19 cellular contexts compared by ENCODE assay signal in genomic region chr6:121881974-121882667, GRCh38.
DNase-seq lines count a peak whose midpoint lies in the region; ATAC-seq, FAIRE-seq and TF ChIP-seq lines count a peak whose summit lies in the region.
"Had no signal": no experiment of that assay in that cellular context is flagged by ENCODE, and none has a peak within 500 bp of the region (broad histone marks: within the 10 kb centered on the region; RNA-seq: fewer than 3 reads in every experiment).

No MANE protein-coding gene starts in this region.

- WGBS in heart right ventricle, 2 donors = 78 to 88% methylated on average over 2 of the region's 2 CpGs

- H3K36me3 ChIP-seq in heart right ventricle (no peaks in the 10 kb centered on the region), Caco-2 (ENCODE audit: control insufficient read depth, insufficient read depth, low read length) (no peaks in the 10 kb centered on the region)

- POLR2A ChIA-PET in Caco-2 (lab: Charles Lee) = no interaction called here

- BruUV-seq in Caco-2 (replicated peaks; lab: Mats Ljungman, UMichigan) = no TSS peak

- H3K4me1 Mint-ChIP-seq in Caco-2 (ENCODE audit: low read depth, unreplicated experiment) = peaks cover 13% of the 10 kb centered on the region
- H3K4me1 Mint-ChIP-seq: activated CD8-positive, alpha-beta memory T cell treated with anti-CD3 and anti-CD28 coated beads, Interleukin-2, amount 10 ng/mL, durations not matched to agents 7 days and 5 days; natural killer cell had no signal

- H3K27me3 Mint-ChIP-seq in Caco-2 (ENCODE audit: insufficient read depth, unreplicated experiment) = no peaks in the 10 kb centered on the region
- H3K27me3 Mint-ChIP-seq: activated CD8-positive, alpha-beta memory T cell treated with anti-CD3 and anti-CD28 coated beads, Interleukin-2, amount 10 ng/mL, durations not matched to agents 7 days and 5 days; dendritic cell treated with granulocyte-macrophage colony-stimulating factor and Interleukin-4, amounts not matched to agents 40 ng/mL and 50 ng/mL, for 4 days; type B pancreatic cell had no signal

- no peak for FAIRE-seq in urothelium cell line (lab: Jason Lieb, UNC)
- FAIRE-seq: GM12892, TTC549 had no signal

- intact Hi-C loops in heart right ventricle (cut with DNase I) (no loop called here), cardiac septum (cut with DNase I) (no loop called here), Caco-2 (cut with micrococcal nuclease; ENCODE audit: unreplicated experiment) (no loop called here), posterior vena cava (cut with DNase I) (no loop called here)

- CTCF ChIA-PET in Caco-2 (lab: Charles Lee) = no interaction called here

- no peak overlapping the region for H3K4me3 Mint-ChIP-seq in Caco-2 (ENCODE audit: unreplicated experiment)
- H3K4me3 Mint-ChIP-seq: activated CD8-positive, alpha-beta memory T cell treated with anti-CD3 and anti-CD28 coated beads, Interleukin-2, amount 10 ng/mL, durations not matched to agents 7 days and 5 days; activated naive CD8-positive, alpha-beta T cell; dendritic cell treated with granulocyte-macrophage colony-stimulating factor and Interleukin-4, amounts not matched to agents 40 ng/mL and 50 ng/mL, for 4 days; natural killer cell; type B pancreatic cell had no signal

- no peak overlapping the region for H3K27ac ChIP-seq in heart right ventricle

- DNase-seq in heart right ventricle (no peak), cardiac septum (ENCODE audit: low spot score) (no peak), fibroblast of villous mesenchyme (ENCODE audit: low read depth) (peak; percentile 93), urothelium cell line (ENCODE audit: low spot score) (peak; percentile 13), Caco-2 (no peak), posterior vena cava (ENCODE audit: low spot score) (no peak)
- DNase-seq: activated CD8-positive, alpha-beta memory T cell treated with anti-CD3 and anti-CD28 coated beads, Interleukin-2, amount 10 ng/mL, durations not matched to agents 7 days and 5 days; DMS153; left colon; natural killer cell; NCI-H1105; NCI-H510A had no signal

- H3K9me3 Mint-ChIP-seq in Caco-2 (ENCODE audit: unreplicated experiment) = peaks cover 8% of the 10 kb centered on the region

- H3K27ac Mint-ChIP-seq in Caco-2 (ENCODE audit: unreplicated experiment) = no peak overlapping the region
- H3K27ac Mint-ChIP-seq: activated CD8-positive, alpha-beta memory T cell treated with anti-CD3 and anti-CD28 coated beads, Interleukin-2, amount 10 ng/mL, durations not matched to agents 7 days and 5 days; activated naive CD8-positive, alpha-beta T cell; dendritic cell treated with granulocyte-macrophage colony-stimulating factor and Interleukin-4, amounts not matched to agents 40 ng/mL and 50 ng/mL, for 4 days; natural killer cell; type B pancreatic cell had no signal

- TF ChIP-seq CTCF in heart right ventricle (IDR thresholded peaks at IDR 0.05) = no peak
- no peak for TF ChIP-seq CTCF in fibroblast of villous mesenchyme (IDR thresholded peaks at IDR 0.05; ENCODE audit: insufficient read depth, low read depth, low read length)
- no peak for TF ChIP-seq CTCF in Caco-2 (IDR thresholded peaks at IDR 0.05; ENCODE audit: insufficient read depth in 1 of 2, low read depth in 1 of 2, low read length in 1 of 2, severe bottlenecking in 1 of 2, unreplicated experiment in 1 of 2)

- H3K4me3 ChIP-seq in heart right ventricle (no peak overlapping the region), fibroblast of villous mesenchyme (ENCODE audit: low read depth, low read length) (no peak overlapping the region), Caco-2 (ENCODE audit: low read depth, low read length) (no peak overlapping the region)

- H3K36me3 Mint-ChIP-seq in Caco-2 (ENCODE audit: insufficient read depth, unreplicated experiment) = no peaks in the 10 kb centered on the region
- H3K36me3 Mint-ChIP-seq: activated CD8-positive, alpha-beta memory T cell treated with anti-CD3 and anti-CD28 coated beads, Interleukin-2, amount 10 ng/mL, durations not matched to agents 7 days and 5 days; activated naive CD8-positive, alpha-beta T cell; natural killer cell; type B pancreatic cell had no signal

- H3K27me3 ChIP-seq in heart right ventricle (no peaks in the 10 kb centered on the region), Caco-2 (replicated peaks; ENCODE audit: control insufficient read depth, insufficient read depth, low read length) (no peaks in the 10 kb centered on the region; the same call in 1 of the 2 replicates)

- H3K9me3 ChIP-seq in heart right ventricle (no peaks in the 10 kb centered on the region), Caco-2 (peaks cover 4% of the 10 kb centered on the region; the same call in 1 of the 2 replicates)

- ATAC-seq in heart right ventricle = peak in 5 of 8 donors; percentile 30 to 79 (median 42)
- ATAC-seq in SK-N-SH treated with all-trans-retinoic acid at 6 μM for 48 hours = peak; percentile 85
- ATAC-seq in HG02763 (IDR thresholded peaks at IDR 0.05; ENCODE audit: unreplicated experiment) = no peak
- ATAC-seq: activated CD8-positive, alpha-beta memory T cell treated with anti-CD3 and anti-CD28 coated beads, Interleukin-2, amount 10 ng/mL, durations not matched to agents 7 days and 5 days; left colon; natural killer cell had no signal

- H3K4me1 ChIP-seq in heart right ventricle (peaks cover 0 to 13% (median 5%) of the 10 kb centered on the region in 9 donors), Caco-2 (peaks cover 25% of the 10 kb centered on the region)

TF ChIP-seq in SK-N-SH treated with all-trans-retinoic acid at 6 μM for 48 hours, 23 proteins besides CTCF, POLR2A, EP300 and RAD21:
- TF ChIP-seq, protein P1, sequence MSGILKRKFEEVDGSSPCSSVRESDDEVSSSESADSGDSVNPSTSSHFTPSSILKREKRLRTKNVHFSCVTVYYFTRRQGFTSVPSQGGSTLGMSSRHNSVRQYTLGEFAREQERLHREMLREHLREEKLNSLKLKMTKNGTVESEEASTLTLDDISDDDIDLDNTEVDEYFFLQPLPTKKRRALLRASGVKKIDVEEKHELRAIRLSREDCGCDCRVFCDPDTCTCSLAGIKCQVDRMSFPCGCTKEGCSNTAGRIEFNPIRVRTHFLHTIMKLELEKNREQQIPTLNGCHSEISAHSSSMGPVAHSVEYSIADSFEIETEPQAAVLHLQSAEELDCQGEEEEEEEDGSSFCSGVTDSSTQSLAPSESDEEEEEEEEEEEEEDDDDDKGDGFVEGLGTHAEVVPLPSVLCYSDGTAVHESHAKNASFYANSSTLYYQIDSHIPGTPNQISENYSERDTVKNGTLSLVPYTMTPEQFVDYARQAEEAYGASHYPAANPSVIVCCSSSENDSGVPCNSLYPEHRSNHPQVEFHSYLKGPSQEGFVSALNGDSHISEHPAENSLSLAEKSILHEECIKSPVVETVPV (CRISPR knock-in tag; IDR thresholded peaks at IDR 0.05) = no peak
- no peak for TF ChIP-seq RARB (CRISPR knock-in tag; IDR thresholded peaks at IDR 0.05)
- no peak for TF ChIP-seq OSR1 (CRISPR knock-in tag; IDR thresholded peaks at IDR 0.05)
- no peak for TF ChIP-seq ISL1 (CRISPR knock-in tag; IDR thresholded peaks at IDR 0.05)
- TF ChIP-seq CSDC2 (CRISPR knock-in tag; IDR thresholded peaks at IDR 0.05) = no peak
- no peak for TF ChIP-seq PPARA (CRISPR knock-in tag; IDR thresholded peaks at IDR 0.05; ENCODE audit: borderline replicate concordance)
- no peak for TF ChIP-seq PATZ1 (CRISPR knock-in tag; IDR thresholded peaks at IDR 0.05; ENCODE audit: borderline replicate concordance)

Comparison
In these comparisons a context has a peak if more than half of its experiments do, and no peak if none do; other contexts are left out.
1. DNase-seq: peak in fibroblast of villous mesenchyme (single experiment) and urothelium cell line (single experiment); none in heart right ventricle (0 of 2), cardiac septum (single experiment), Caco-2 (0 of 2) and posterior vena cava (single experiment).